ENCODE assay signal across 1 cellular context in the genomic region with DNA sequence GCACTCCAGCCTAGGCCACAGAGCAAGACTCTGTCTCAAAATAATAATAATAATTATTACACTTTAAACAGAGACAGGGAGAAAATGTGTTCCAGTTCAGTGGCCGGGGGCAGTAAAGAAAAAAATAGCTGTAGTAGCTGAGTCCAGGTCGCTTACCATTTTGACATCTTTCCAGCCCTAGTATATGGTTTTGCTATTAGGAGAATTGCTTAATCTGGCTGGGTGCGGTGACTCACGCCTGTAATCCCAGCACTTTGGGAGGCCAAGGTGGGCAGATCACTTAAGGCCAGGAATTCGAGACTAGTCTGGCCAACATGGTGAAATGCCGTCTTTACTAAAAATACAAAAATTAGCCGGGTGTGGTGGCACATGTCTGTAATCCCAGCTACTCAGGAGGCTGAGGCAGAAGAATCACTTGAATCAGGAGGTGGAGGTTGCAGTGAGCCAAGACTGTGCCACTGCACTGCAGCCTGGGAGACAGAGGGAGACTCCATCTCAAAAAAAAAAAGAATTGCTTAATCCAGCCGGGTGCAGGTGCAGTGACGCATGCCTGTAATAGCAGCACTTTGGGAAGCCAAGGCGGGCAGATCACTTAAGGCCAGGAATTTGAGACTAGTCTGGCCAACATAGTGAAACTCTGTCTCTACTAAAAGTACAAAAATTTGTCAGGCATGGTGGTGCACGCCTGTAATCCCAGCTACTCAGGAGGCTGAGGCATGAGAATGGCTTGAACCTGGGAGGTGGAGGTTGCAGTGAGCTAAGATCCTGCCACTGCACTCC. TPM values are rescaled to one million over a fixed set of nuclear protein-coding genes. Genes with fewer than 3 reads are reported as not detected.
"Had no signal": no experiment of that assay in that cellular context is flagged by ENCODE, and none has a peak within 500 bp of the region (broad histone marks: within the 10 kb centered on the region; RNA-seq: fewer than 3 reads in every experiment).

No MANE protein-coding gene starts in this region.

RNA-seq across cellular contexts. Expression of a gene that starts 13.1 kb away (rescaled TPM):
- total RNA-seq: HepG2 had no signal
